ENCODE assay signal across 33 cellular contexts in genomic region chr3:23895181-23895580, GRCh38.
"Had no signal": no experiment of that assay in that cellular context is flagged by ENCODE, and none has a peak within 500 bp of the region (broad histone marks: within the 10 kb centered on the region; RNA-seq: fewer than 3 reads in every experiment).

No MANE protein-coding gene starts in this region.

- H3K27ac ChIP-seq: brain microvascular endothelial cell, Peyer's patch, RWPE1, VCaP had no signal

- H3K27me3 Mint-ChIP-seq: activated CD4-positive, alpha-beta T cell treated with anti-CD3 and anti-CD28 coated beads, Interleukin-2, amount 10 ng/mL, durations not matched to agents 24 days and 14 days; activated CD8-positive, alpha-beta T cell treated with anti-CD3 and anti-CD28 coated beads for 36 hours; activated T-cell treated with anti-CD3 and anti-CD28 coated beads, Interleukin-2, amount 50 U/mL, for 24 hours; IgD-negative memory B cell; T-cell had no signal

- DNase-seq: activated CD4-positive, alpha-beta T cell treated with anti-CD3 and anti-CD28 coated beads, Interleukin-2, amount 10 ng/mL, durations not matched to agents 24 days and 14 days; activated CD4-positive, alpha-beta T cell treated with anti-CD3 and anti-CD28 coated beads, Interleukin-2, amount 50 U/mL, for 4 hours; activated CD4-positive, CD25-positive, alpha-beta regulatory T cell; activated CD8-positive, alpha-beta T cell treated with anti-CD3 and anti-CD28 coated beads for 36 hours; activated gamma-delta T cell treated with Interleukin-2 at 50 U/mL for 16 hours; activated T-cell treated with anti-CD3 and anti-CD28 coated beads, Interleukin-2, amount 50 U/mL, for 24 hours; amniotic stem cell; aorta; brain microvascular endothelial cell; central memory CD4-positive, alpha-beta T cell; Karpas-422; KBM-7; NCI-H1048; NCI-H1105 treated with DMSO at 0.1 percent for 48 hours; NCI-H1436; NCI-H1694; NCI-H1930; NCI-H345; NCI-H524 treated with DMSO at 0.1 percent for 48 hours; NCI-H748 treated with DMSO at 0.1 percent for 48 hours; NK-92 treated with Interleukin-12 subunit alpha and Interleukin-12 subunit beta, amount 100 ng/mL, for 24 hours; PC-3; Peyer's patch; SIG-M5; T-cell; T-helper 2 cell; T-helper 9 cell had no signal

- H3K27me3 ChIP-seq: brain microvascular endothelial cell, Peyer's patch had no signal

- H3K27ac Mint-ChIP-seq: activated CD4-positive, alpha-beta T cell treated with anti-CD3 and anti-CD28 coated beads, Interleukin-2, amount 10 ng/mL, durations not matched to agents 24 days and 14 days; activated CD8-positive, alpha-beta T cell treated with anti-CD3 and anti-CD28 coated beads for 36 hours; activated T-cell treated with anti-CD3 and anti-CD28 coated beads, Interleukin-2, amount 50 U/mL, for 24 hours had no signal

- H3K4me3 Mint-ChIP-seq: activated CD4-positive, alpha-beta T cell treated with anti-CD3 and anti-CD28 coated beads, Interleukin-2, amount 10 ng/mL, durations not matched to agents 24 days and 14 days; activated CD8-positive, alpha-beta T cell treated with anti-CD3 and anti-CD28 coated beads for 36 hours; activated T-cell treated with anti-CD3 and anti-CD28 coated beads, Interleukin-2, amount 50 U/mL, for 24 hours; IgD-negative memory B cell; T-cell had no signal

- H3K9me3 Mint-ChIP-seq: activated CD4-positive, alpha-beta T cell treated with anti-CD3 and anti-CD28 coated beads, Interleukin-2, amount 10 ng/mL, durations not matched to agents 24 days and 14 days; activated CD8-positive, alpha-beta T cell treated with anti-CD3 and anti-CD28 coated beads for 36 hours; activated naive CD4-positive, alpha-beta T cell treated with anti-CD3 and anti-CD28 coated beads, Interleukin-2, amount 50 U/mL, for 72 hours; activated T-cell treated with anti-CD3 and anti-CD28 coated beads, Interleukin-2, amount 50 U/mL, for 24 hours; IgD-negative memory B cell; T-cell had no signal

- H3K4me3 ChIP-seq: Peyer's patch had no signal

- H3K4me1 Mint-ChIP-seq: activated CD4-positive, alpha-beta T cell treated with anti-CD3 and anti-CD28 coated beads, Interleukin-2, amount 10 ng/mL, durations not matched to agents 24 days and 14 days had no signal

- ATAC-seq: activated CD8-positive, alpha-beta T cell treated with anti-CD3 and anti-CD28 coated beads for 36 hours; activated naive CD4-positive, alpha-beta T cell treated with anti-CD3 and anti-CD28 coated beads, Interleukin-2, amount 50 U/mL, for 72 hours; PC-3; Right ventricle myocardium inferior; SK-N-SH treated with all-trans-retinoic acid at 6 μM for 48 hours; T-cell had no signal

- H3K9me3 ChIP-seq: Peyer's patch had no signal

- H3K4me1 ChIP-seq: Peyer's patch had no signal
